ENCODE assay signal across 1 cellular context in the genomic region with DNA sequence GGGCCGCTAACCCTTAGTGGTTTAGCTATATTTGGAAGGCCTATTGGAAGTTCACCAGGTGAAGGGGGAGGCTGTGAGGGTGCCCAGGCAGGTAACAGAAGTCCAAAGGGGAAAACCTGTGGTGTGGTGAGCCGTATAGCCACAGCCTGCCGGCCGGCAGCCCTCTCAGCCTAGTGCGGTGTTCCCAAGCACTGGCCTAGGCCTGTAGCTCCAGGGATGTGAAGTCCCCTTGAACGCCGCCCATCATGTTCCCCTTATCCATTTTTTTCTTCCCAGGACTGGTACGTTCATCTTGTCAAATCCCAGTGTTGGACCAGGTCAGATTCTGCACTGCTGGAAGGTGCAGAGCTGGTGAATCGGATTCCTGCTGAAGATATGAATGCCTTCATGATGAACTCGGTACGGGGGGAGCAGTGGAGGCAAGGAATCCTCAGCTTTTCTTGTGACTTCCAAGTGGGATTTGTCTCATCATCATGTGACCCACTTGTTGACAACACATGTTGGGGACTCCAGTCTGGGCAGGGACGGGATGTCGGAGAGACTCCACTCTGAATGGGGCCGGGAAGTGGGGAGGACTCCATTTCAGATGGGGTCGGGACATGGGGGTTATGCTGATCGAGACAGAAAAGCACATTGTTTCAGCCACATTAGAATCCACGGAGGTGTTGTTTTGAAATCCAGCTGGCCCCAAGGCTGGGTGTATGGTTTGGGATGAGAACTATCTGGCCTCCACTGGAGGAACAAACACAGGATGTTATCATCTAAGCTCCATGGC.
TF ChIP-seq lines count a peak whose summit lies in the region.

No MANE protein-coding gene starts in this region.

TF ChIP-seq in K562, 482 proteins besides CTCF, POLR2A, EP300 and RAD21:
- TF ChIP-seq MIER1 (IDR thresholded peaks at IDR 0.05; ENCODE audit: low read depth) (no peak), WHSC1 (IDR thresholded peaks at IDR 0.05; ENCODE audit: low read length) (no peak), ARHGAP35 (IDR thresholded peaks at IDR 0.05; ENCODE audit: partially characterized antibody) (no peak), HIVEP1 (CRISPR knock-in tag; IDR thresholded peaks at IDR 0.05) (no peak)
- TF ChIP-seq, protein P1, sequence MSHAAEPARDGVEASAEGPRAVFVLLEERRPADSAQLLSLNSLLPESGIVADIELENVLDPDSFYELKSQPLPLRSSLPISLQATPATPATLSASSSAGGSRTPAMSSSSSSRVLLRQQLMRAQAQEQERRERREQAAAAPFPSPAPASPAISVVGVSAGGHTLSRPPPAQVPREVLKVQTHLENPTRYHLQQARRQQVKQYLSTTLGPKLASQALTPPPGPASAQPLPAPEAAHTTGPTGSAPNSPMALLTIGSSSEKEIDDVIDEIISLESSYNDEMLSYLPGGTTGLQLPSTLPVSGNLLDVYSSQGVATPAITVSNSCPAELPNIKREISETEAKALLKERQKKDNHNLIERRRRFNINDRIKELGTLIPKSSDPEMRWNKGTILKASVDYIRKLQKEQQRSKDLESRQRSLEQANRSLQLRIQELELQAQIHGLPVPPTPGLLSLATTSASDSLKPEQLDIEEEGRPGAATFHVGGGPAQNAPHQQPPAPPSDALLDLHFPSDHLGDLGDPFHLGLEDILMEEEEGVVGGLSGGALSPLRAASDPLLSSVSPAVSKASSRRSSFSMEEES (CRISPR knock-in tag; IDR thresholded peaks at IDR 0.05), result peak; percentile 13; the same call in 1 of the 2 replicates
- TF ChIP-seq, protein P2, sequence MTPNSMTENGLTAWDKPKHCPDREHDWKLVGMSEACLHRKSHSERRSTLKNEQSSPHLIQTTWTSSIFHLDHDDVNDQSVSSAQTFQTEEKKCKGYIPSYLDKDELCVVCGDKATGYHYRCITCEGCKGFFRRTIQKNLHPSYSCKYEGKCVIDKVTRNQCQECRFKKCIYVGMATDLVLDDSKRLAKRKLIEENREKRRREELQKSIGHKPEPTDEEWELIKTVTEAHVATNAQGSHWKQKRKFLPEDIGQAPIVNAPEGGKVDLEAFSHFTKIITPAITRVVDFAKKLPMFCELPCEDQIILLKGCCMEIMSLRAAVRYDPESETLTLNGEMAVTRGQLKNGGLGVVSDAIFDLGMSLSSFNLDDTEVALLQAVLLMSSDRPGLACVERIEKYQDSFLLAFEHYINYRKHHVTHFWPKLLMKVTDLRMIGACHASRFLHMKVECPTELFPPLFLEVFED (CRISPR knock-in tag; conservative IDR thresholded peaks at IDR 0.05), result no peak
- TF ChIP-seq, protein P3, sequence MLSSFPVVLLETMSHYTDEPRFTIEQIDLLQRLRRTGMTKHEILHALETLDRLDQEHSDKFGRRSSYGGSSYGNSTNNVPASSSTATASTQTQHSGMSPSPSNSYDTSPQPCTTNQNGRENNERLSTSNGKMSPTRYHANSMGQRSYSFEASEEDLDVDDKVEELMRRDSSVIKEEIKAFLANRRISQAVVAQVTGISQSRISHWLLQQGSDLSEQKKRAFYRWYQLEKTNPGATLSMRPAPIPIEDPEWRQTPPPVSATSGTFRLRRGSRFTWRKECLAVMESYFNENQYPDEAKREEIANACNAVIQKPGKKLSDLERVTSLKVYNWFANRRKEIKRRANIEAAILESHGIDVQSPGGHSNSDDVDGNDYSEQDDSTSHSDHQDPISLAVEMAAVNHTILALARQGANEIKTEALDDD (IDR thresholded peaks at IDR 0.05), result no peak
